9 cellular contexts compared by ENCODE assay signal in the genomic region with DNA sequence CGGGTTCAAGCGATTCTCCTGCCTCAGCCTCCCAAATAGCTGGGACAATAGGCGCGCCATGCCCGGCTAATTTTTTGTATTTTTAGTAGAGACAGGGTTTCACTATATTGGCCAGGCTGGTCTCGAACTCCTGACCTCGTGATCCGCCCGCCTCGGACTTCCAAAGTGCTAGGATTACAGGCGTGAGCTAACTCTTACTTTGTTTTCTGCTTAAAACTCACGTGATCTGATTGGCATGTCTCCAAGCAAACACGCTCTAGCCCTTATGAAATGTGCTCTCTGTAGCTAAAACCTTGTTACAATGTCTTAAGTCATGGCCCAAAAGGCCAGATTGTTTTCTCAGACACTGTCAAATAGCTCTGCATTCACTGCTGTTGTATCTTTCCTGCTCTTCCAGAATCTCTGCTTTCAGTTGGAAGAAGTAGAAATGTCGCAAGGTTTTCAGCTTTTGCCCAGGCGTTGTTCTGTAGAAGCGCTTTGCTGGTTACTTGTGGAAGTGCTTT. TPM values are rescaled to one million over a fixed set of nuclear protein-coding genes. Genes with fewer than 3 reads are reported as not detected.
A peak's percentile ranks its signal among the peaks of the same experiment; 100 is the strongest.
DNase-seq lines count a peak whose midpoint lies in the region; ATAC-seq and TF ChIP-seq lines count a peak whose summit lies in the region.
"Had no signal": no experiment of that assay in that cellular context is flagged by ENCODE, and none has a peak within 500 bp of the region (broad histone marks: within the 10 kb centered on the region; RNA-seq: fewer than 3 reads in every experiment).

No MANE protein-coding gene starts in this region.

- peaks cover 0 to 10% (median 0%) of the 10 kb centered on the region in 6 donors for H3K4me1 ChIP-seq in spleen

- H3K27ac Mint-ChIP-seq in activated T-helper 1 cell treated with anti-CD3 and anti-CD28 coated beads, Interleukin-12 subunit alpha, Interleukin-12 subunit beta, Interleukin-2, Interleukin-4 antibody, amounts not matched to agents 30 ng/mL and 10 ng/mL and 1 ng/mL, durations not matched to agents 14 hours and 24 hours and 36 hours: no peak overlapping the region
- H3K27ac Mint-ChIP-seq: neural progenitor cell had no signal

- H3K4me1 Mint-ChIP-seq in activated T-helper 1 cell treated with anti-CD3 and anti-CD28 coated beads, Interleukin-12 subunit alpha, Interleukin-12 subunit beta, Interleukin-2, Interleukin-4 antibody, amounts not matched to agents 30 ng/mL and 10 ng/mL and 1 ng/mL, durations not matched to agents 14 hours and 24 hours and 36 hours (ENCODE audit: low read depth): peaks cover 14% of the 10 kb centered on the region
- H3K4me1 Mint-ChIP-seq: neural progenitor cell had no signal

- peak overlapping the region; percentile 86 for H3K4me3 Mint-ChIP-seq in activated T-helper 1 cell treated with anti-CD3 and anti-CD28 coated beads, Interleukin-12 subunit alpha, Interleukin-12 subunit beta, Interleukin-2, Interleukin-4 antibody, amounts not matched to agents 30 ng/mL and 10 ng/mL and 1 ng/mL, durations not matched to agents 14 hours and 24 hours and 36 hours
- H3K4me3 Mint-ChIP-seq: neural progenitor cell had no signal

- ATAC-seq in left cardiac atrium (peak; percentile 21 to 46), HG02981 (IDR thresholded peaks at IDR 0.05; ENCODE audit: unreplicated experiment) (no peak), HG03139 (IDR thresholded peaks at IDR 0.05; ENCODE audit: unreplicated experiment) (no peak)

- no peaks in the 10 kb centered on the region for H3K27me3 Mint-ChIP-seq in activated T-helper 1 cell treated with anti-CD3 and anti-CD28 coated beads, Interleukin-12 subunit alpha, Interleukin-12 subunit beta, Interleukin-2, Interleukin-4 antibody, amounts not matched to agents 30 ng/mL and 10 ng/mL and 1 ng/mL, durations not matched to agents 14 hours and 24 hours and 36 hours (ENCODE audit: insufficient read depth)

- H3K27me3 ChIP-seq in spleen (replicated peaks in 1 of 7): no peaks in the 10 kb centered on the region
- H3K27me3 ChIP-seq: neural progenitor cell had no signal

- H3K9me3 Mint-ChIP-seq in activated T-helper 1 cell treated with anti-CD3 and anti-CD28 coated beads, Interleukin-12 subunit alpha, Interleukin-12 subunit beta, Interleukin-2, Interleukin-4 antibody, amounts not matched to agents 30 ng/mL and 10 ng/mL and 1 ng/mL, durations not matched to agents 14 hours and 24 hours and 36 hours: no peaks in the 10 kb centered on the region

- TF ChIP-seq POLR2A in spleen (IDR thresholded peaks at IDR 0.05): no peak

- TF ChIP-seq CTCF in HFF-Myc (IDR thresholded peaks at IDR 0.05; ENCODE audit: low read depth, low read length, missing control alignments) (no peak), spleen (IDR thresholded peaks at IDR 0.05 in 8 of 11, conservative IDR thresholded peaks at IDR 0.05 in 3 of 11) (no peak)

- DNase-seq in HFF-Myc (ENCODE audit: extremely low read depth, low read depth) (no peak), left cardiac atrium (peak; percentile 22), spleen (no peak), SK-N-DZ (ENCODE audit: low spot score) (no peak), HK-2 (ENCODE audit: unreplicated experiment) (no peak)
- no peak for DNase-seq in activated T-helper 1 cell treated with anti-CD3 and anti-CD28 coated beads, Interleukin-12 subunit alpha, Interleukin-12 subunit beta, Interleukin-2, Interleukin-4 antibody, amounts not matched to agents 30 ng/mL and 10 ng/mL and 1 ng/mL, durations not matched to agents 14 hours and 24 hours and 36 hours (ENCODE audit: low spot score)

- no peaks in the 10 kb centered on the region for H3K9me3 ChIP-seq in spleen

- no peaks in the 10 kb centered on the region for H3K36me3 ChIP-seq in spleen
- H3K36me3 ChIP-seq: neural progenitor cell had no signal

- H3K4me3 ChIP-seq in HFF-Myc (replicated peaks; ENCODE audit: low read depth, low read length) (peak overlapping the region; percentile 49), spleen (peak overlapping the region; percentile 52 to 80 (median 55))
- H3K4me3 ChIP-seq: neural progenitor cell had no signal

- 49 to 77% (median 71%) methylated on average over 16 of the region's 16 CpGs for WGBS in spleen, 5 donors

- peak overlapping the region in 3 of 8 donors; percentile 41 to 70 (median 60) for H3K27ac ChIP-seq in spleen
- H3K27ac ChIP-seq: neural progenitor cell had no signal

- peaks cover 4% of the 10 kb centered on the region for H3K36me3 Mint-ChIP-seq in activated T-helper 1 cell treated with anti-CD3 and anti-CD28 coated beads, Interleukin-12 subunit alpha, Interleukin-12 subunit beta, Interleukin-2, Interleukin-4 antibody, amounts not matched to agents 30 ng/mL and 10 ng/mL and 1 ng/mL, durations not matched to agents 14 hours and 24 hours and 36 hours (ENCODE audit: low read depth)
- H3K36me3 Mint-ChIP-seq: neural progenitor cell had no signal

- intact Hi-C loops in activated T-helper 1 cell treated with anti-CD3 and anti-CD28 coated beads, Interleukin-12 subunit alpha, Interleukin-12 subunit beta, Interleukin-2, Interleukin-4 antibody, amounts not matched to agents 30 ng/mL and 10 ng/mL and 1 ng/mL, durations not matched to agents 14 hours and 24 hours and 36 hours (cut with micrococcal nuclease): loop anchor here (2.0 kb wide), 1 partner anchor 22 kb away; no protein-coding TSS in a partner anchor
- intact Hi-C loops in left cardiac atrium (cut with DNase I) (no loop called here), spleen (cut with DNase I; ENCODE audit: low total_unique reads) (no loop called here)

RNA-seq across cellular contexts. Expression of a gene that starts 39.7 kb away (rescaled TPM):
- 295 and 305 TPM in 2 replicates for total RNA-seq in activated T-helper 1 cell treated with anti-CD3 and anti-CD28 coated beads, Interleukin-12 subunit alpha, Interleukin-12 subunit beta, Interleukin-2, Interleukin-4 antibody, amounts not matched to agents 30 ng/mL and 10 ng/mL and 1 ng/mL, durations not matched to agents 14 hours and 24 hours and 36 hours
- total RNA-seq in left cardiac atrium (10 to 100 TPM; 64.7 to 68.8 TPM), spleen (100 to 1,000 TPM; 216 to 393 (median 242) TPM)
- 100 to 1,000 TPM in 1 of 3 donors, 10 to 100 TPM in 2; 76.8 to 101 (median 87.3) TPM for polyA plus RNA-seq in spleen
- polyA plus RNA-seq in SK-N-DZ (2014; cell fraction: cytosol; rRNA removed): 91.5 and 140 TPM in 2 replicates
- polyA plus RNA-seq in SK-N-DZ (2014; cell fraction: nucleus; rRNA removed): 435 and 565 TPM in 2 replicates

Comparison
In these comparisons a context has a peak if more than half of its experiments do, and no peak if none do; other contexts are left out.
1. ATAC-seq: peak in left cardiac atrium (2 of 2); none in HG02981 (single experiment) and HG03139 (single experiment).